ENCODE assay signal across 2 cellular contexts in genomic region chr7:24913791-24914464, GRCh38.
TF ChIP-seq lines count a peak whose summit lies in the region.

No MANE protein-coding gene starts in this region.

TF ChIP-seq in SK-N-SH, 30 proteins besides CTCF, POLR2A, EP300 and RAD21:
- TF ChIP-seq REST (IDR thresholded peaks at IDR 0.05; ENCODE audit: low read depth, low read length): peak; percentile 89
- TF ChIP-seq TCF12 (IDR thresholded peaks at IDR 0.05): no peak

TF ChIP-seq in SK-N-SH treated with all-trans-retinoic acid at 6 μM for 48 hours, 23 proteins besides CTCF, POLR2A, EP300 and RAD21 (continued from another document):
- no peak for TF ChIP-seq CSRNP3 (CRISPR knock-in tag; IDR thresholded peaks at IDR 0.05)
- no peak for TF ChIP-seq OSR1 (CRISPR knock-in tag; IDR thresholded peaks at IDR 0.05)
